Comparison of ENCODE assay signal across 1 cellular context in genomic region chr11:102177974-102178631, GRCh38.
A peak's percentile ranks its signal among the peaks of the same experiment; 100 is the strongest.
TF ChIP-seq lines count a peak whose summit lies in the region.

No MANE protein-coding gene starts in this region.

TF ChIP-seq in A549, 52 proteins besides CTCF, POLR2A, EP300 and RAD21 (continued from another document):
- TF ChIP-seq REST (IDR thresholded peaks at IDR 0.05) (no peak), PBX3 (IDR thresholded peaks at IDR 0.05) (no peak), HOXB5 (CRISPR knock-in tag; IDR thresholded peaks at IDR 0.05) (no peak), CBX8 (IDR thresholded peaks at IDR 0.05) (no peak), HEYL (CRISPR knock-in tag; IDR thresholded peaks at IDR 0.05) (no peak), RFX5 (IDR thresholded peaks at IDR 0.05) (no peak), KDM5A (IDR thresholded peaks at IDR 0.05) (no peak), NFE2L2 (conservative IDR thresholded peaks at IDR 0.05; ENCODE audit: low read length) (peak; percentile 20; the same call in 1 of the 2 replicates), HMGXB4 (CRISPR knock-in tag; IDR thresholded peaks at IDR 0.05; ENCODE audit: borderline replicate concordance) (no peak), RARB (CRISPR knock-in tag; IDR thresholded peaks at IDR 0.05) (no peak), SREBF2 (IDR thresholded peaks at IDR 0.05) (no peak), EHF (CRISPR knock-in tag; IDR thresholded peaks at IDR 0.05) (no peak), MAFK (IDR thresholded peaks at IDR 0.05; ENCODE audit: partially characterized antibody) (no peak), GATA3 (IDR thresholded peaks at IDR 0.05; ENCODE audit: borderline replicate concordance) (no peak), RNF2 (IDR thresholded peaks at IDR 0.05; ENCODE audit: borderline replicate concordance, low read depth) (no peak), ATOH8 (CRISPR knock-in tag; IDR thresholded peaks at IDR 0.05; ENCODE audit: low read depth) (no peak), CHD4 (IDR thresholded peaks at IDR 0.05; ENCODE audit: borderline replicate concordance) (no peak), HES2 (IDR thresholded peaks at IDR 0.05) (peak; percentile 66; the same call in 1 of the 2 replicates), MAZ (IDR thresholded peaks at IDR 0.05; ENCODE audit: borderline replicate concordance, low read depth, low read length) (no peak), CBX2 (IDR thresholded peaks at IDR 0.05; ENCODE audit: borderline replicate concordance, low read depth) (no peak), HOXB13 (CRISPR knock-in tag; IDR thresholded peaks at IDR 0.05; ENCODE audit: low read depth) (no peak), BCL3 (IDR thresholded peaks at IDR 0.05) (no peak), MYC (IDR thresholded peaks at IDR 0.05; ENCODE audit: borderline replicate concordance, low read length) (no peak), POLR2AphosphoS2 (conservative IDR thresholded peaks at IDR 0.05; ENCODE audit: low read length) (no peak), NR3C1 (IDR thresholded peaks at IDR 0.05) (no peak), MAX (IDR thresholded peaks at IDR 0.05) (0 out of 2 replicates have a peak, but pooled peaks have one; percentile 44), ELK1 (IDR thresholded peaks at IDR 0.05; ENCODE audit: low read depth, low read length) (no peak), ESRRA (IDR thresholded peaks at IDR 0.05; ENCODE audit: borderline replicate concordance, low read length) (no peak), E2F6 (IDR thresholded peaks at IDR 0.05; ENCODE audit: borderline replicate concordance, low read depth) (no peak), CHD2 (IDR thresholded peaks at IDR 0.05; ENCODE audit: low read length, partially characterized antibody) (no peak), TP53 (CRISPR knock-in tag; IDR thresholded peaks at IDR 0.05) (no peak), ZC3H11A (IDR thresholded peaks at IDR 0.05) (no peak)
